9 cellular contexts compared by ENCODE assay signal in genomic region chr1:50724626-50725286, GRCh38.
DNase-seq lines count a peak whose midpoint lies in the region; ATAC-seq lines count a peak whose summit lies in the region.
"Had no signal": no experiment of that assay in that cellular context is flagged by ENCODE, and none has a peak within 500 bp of the region (broad histone marks: within the 10 kb centered on the region; RNA-seq: fewer than 3 reads in every experiment).

No MANE protein-coding gene starts in this region.

- peak overlapping the region; percentile 84 for H3K27ac Mint-ChIP-seq in activated CD8-positive, alpha-beta memory T cell treated with anti-CD3 and anti-CD28 coated beads, Interleukin-2, amount 10 ng/mL, durations not matched to agents 7 days and 5 days

- peaks cover 11% of the 10 kb centered on the region for H3K36me3 Mint-ChIP-seq in activated CD8-positive, alpha-beta memory T cell treated with anti-CD3 and anti-CD28 coated beads, Interleukin-2, amount 10 ng/mL, durations not matched to agents 7 days and 5 days

- in situ Hi-C loops in ACHN (cut with HindIII; ENCODE audit: low pct_ligation_motif_present, low pct_unique_long_range_greater_than_20kb, low sequenced_read_pairs): no loop called here

- H3K4me3 Mint-ChIP-seq in activated CD8-positive, alpha-beta memory T cell treated with anti-CD3 and anti-CD28 coated beads, Interleukin-2, amount 10 ng/mL, durations not matched to agents 7 days and 5 days: no peak overlapping the region

- no peaks in the 10 kb centered on the region for H3K9me3 Mint-ChIP-seq in activated CD8-positive, alpha-beta memory T cell treated with anti-CD3 and anti-CD28 coated beads, Interleukin-2, amount 10 ng/mL, durations not matched to agents 7 days and 5 days (ENCODE audit: low read depth)

- H3K27me3 Mint-ChIP-seq in activated CD8-positive, alpha-beta memory T cell treated with anti-CD3 and anti-CD28 coated beads, Interleukin-2, amount 10 ng/mL, durations not matched to agents 7 days and 5 days: no peaks in the 10 kb centered on the region

- peak; percentile 84 for ATAC-seq in activated CD8-positive, alpha-beta memory T cell treated with anti-CD3 and anti-CD28 coated beads, Interleukin-2, amount 10 ng/mL, durations not matched to agents 7 days and 5 days
- peak; percentile 72 for ATAC-seq in HG02943 (IDR thresholded peaks at IDR 0.05; ENCODE audit: low read depth, unreplicated experiment)
- ATAC-seq in stimulated activated naive CD8-positive, alpha-beta T cell treated with anti-CD3 and anti-CD28 coated beads, Interleukin-15, Interleukin-2, amounts not matched to agents 100 U/mL and 50 U/mL, for 24 hours: peak; percentile 19

- CTCF ChIA-PET in activated CD8-positive, alpha-beta memory T cell treated with anti-CD3 and anti-CD28 coated beads, Interleukin-2, amount 10 ng/mL, durations not matched to agents 7 days and 5 days (lab: Charles Lee): no interaction called here

- DNase-seq in activated CD8-positive, alpha-beta memory T cell treated with anti-CD3 and anti-CD28 coated beads, Interleukin-2, amount 10 ng/mL, durations not matched to agents 7 days and 5 days: no peak
- no peak for DNase-seq in activated CD8-positive, alpha-beta memory T cell treated with anti-CD3 and anti-CD28 coated beads, Interleukin-2, amount 50 U/mL, for 48 hours
- DNase-seq in OCI-M1 (lab: John Stamatoyannopoulos, UW) (peak; percentile 14), NCI-H748 (lab: John Stamatoyannopoulos, UW; ENCODE audit: unreplicated experiment) (no peak), ACHN (no peak), HuH-7.5 (ENCODE audit: low spot score) (no peak)
- no peak for DNase-seq in stimulated activated naive CD8-positive, alpha-beta T cell treated with anti-CD3 and anti-CD28 coated beads, Interleukin-15, Interleukin-2, amounts not matched to agents 100 U/mL and 50 U/mL, for 24 hours
- DNase-seq: hypothalamus had no signal

- H3K4me1 Mint-ChIP-seq in activated CD8-positive, alpha-beta memory T cell treated with anti-CD3 and anti-CD28 coated beads, Interleukin-2, amount 10 ng/mL, durations not matched to agents 7 days and 5 days: peaks cover 22% of the 10 kb centered on the region

Comparison
In these comparisons a context has a peak if more than half of its experiments do, and no peak if none do; other contexts are left out.
1. ATAC-seq: peak in every context shown above with its lines; median percentile 84 in activated CD8-positive, alpha-beta memory T cell treated with anti-CD3 and anti-CD28 coated beads, Interleukin-2, amount 10 ng/mL, durations not matched to agents 7 days and 5 days; 72 in HG02943; 19 in stimulated activated naive CD8-positive, alpha-beta T cell treated with anti-CD3 and anti-CD28 coated beads, Interleukin-15, Interleukin-2, amounts not matched to agents 100 U/mL and 50 U/mL, for 24 hours.